ENCODE assay signal across 1 cellular context in the genomic region with DNA sequence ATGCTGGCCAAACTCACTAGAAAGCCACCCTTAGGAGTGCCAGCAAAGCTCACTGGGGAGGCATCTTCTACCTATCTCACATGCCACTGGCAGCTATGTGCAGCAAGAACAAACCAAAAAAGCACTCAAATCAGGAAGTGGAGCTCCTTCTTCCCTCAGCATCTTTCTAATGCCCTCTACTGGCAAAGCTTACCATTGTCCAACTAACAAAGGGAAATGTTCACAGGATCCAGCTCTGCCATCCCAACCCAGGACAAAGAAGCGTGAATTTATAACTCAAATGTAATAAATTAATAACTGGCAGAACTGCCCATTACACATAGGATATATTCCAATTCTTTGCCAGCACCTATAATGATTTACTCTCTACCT.
A peak's percentile ranks its signal among the peaks of the same experiment; 100 is the strongest.
TF ChIP-seq lines count a peak whose summit lies in the region.

No MANE protein-coding gene starts in this region.

TF ChIP-seq in K562, 482 proteins besides CTCF, POLR2A, EP300 and RAD21:
- TF ChIP-seq SMC3 (conservative IDR thresholded peaks at IDR 0.05; ENCODE audit: insufficient read depth, low read depth, low read length) (0 out of 2 replicates have a peak, but pooled peaks have one; percentile 26), GTF2F1 (IDR thresholded peaks at IDR 0.05; ENCODE audit: low read depth, low read length) (no peak), RB1 (IDR thresholded peaks at IDR 0.05; ENCODE audit: low read depth) (no peak), FUS (optimal IDR thresholded peaks at IDR 0.05; ENCODE audit: low read depth, low read length) (no peak), ZNF431 (CRISPR knock-in tag; IDR thresholded peaks at IDR 0.05) (no peak), TFAM (CRISPR knock-in tag; conservative IDR thresholded peaks at IDR 0.05) (no peak), POU5F1 (IDR thresholded peaks at IDR 0.05; ENCODE audit: borderline replicate concordance, low read depth, low read length, partially characterized antibody) (no peak), ATF7 (IDR thresholded peaks at IDR 0.05) (no peak), SETDB1 (IDR thresholded peaks at IDR 0.05; ENCODE audit: low read length) (no peak), CHD2 (IDR thresholded peaks at IDR 0.05; ENCODE audit: low read depth, low read length) (no peak), KLF16 (IDR thresholded peaks at IDR 0.05) (no peak), TRIM28 (IDR thresholded peaks at IDR 0.05) (no peak), SPI1 (IDR thresholded peaks at IDR 0.05; ENCODE audit: borderline replicate concordance, low read depth, low read length) (peak; percentile 82), ZNF699 (CRISPR knock-in tag; IDR thresholded peaks at IDR 0.05; ENCODE audit: insufficient replicate concordance) (no peak), PYGO2 (tag; IDR thresholded peaks at IDR 0.05) (no peak), BCOR (IDR thresholded peaks at IDR 0.05) (no peak)
